ENCODE assay signal across 7 cellular contexts in genomic region chrX:80420147-80420546, GRCh38. TPM values are rescaled to one million over a fixed set of nuclear protein-coding genes. Genes with fewer than 3 reads are reported as not detected.
"Had no signal": no experiment of that assay in that cellular context is flagged by ENCODE, and none has a peak within 500 bp of the region (broad histone marks: within the 10 kb centered on the region; RNA-seq: fewer than 3 reads in every experiment).

Gene TENT5D, plus strand, starts transcription at chrX:80420447. Its CDS starts 22,093 bp downstream, at chrX:80442540.

- H3K4me3 ChIP-seq: GM12878 had no signal

- FAIRE-seq: GM12878, GM12891, GM12892, GM18507, GM19239 had no signal

- DNase-seq: GDM1, GF-D8 had no signal

- ATAC-seq: GM12878 had no signal

RNA-seq across cellular contexts. Expression of gene TENT5D, which starts in this region (rescaled TPM):
- total RNA-seq: GM12878 had no signal
- polyA plus RNA-seq: GM12878 had no signal
